ENCODE assay signal across 8 cellular contexts in genomic region chr7:99979814-99980225, GRCh38. TPM values are rescaled to one million over a fixed set of nuclear protein-coding genes. Genes with fewer than 3 reads are reported as not detected.
A peak's percentile ranks its signal among the peaks of the same experiment; 100 is the strongest.
DNase-seq lines count a peak whose midpoint lies in the region; ATAC-seq and TF ChIP-seq lines count a peak whose summit lies in the region.
"Not testable (repeated sequence)": the region's sequence is repeated elsewhere in the genome, so short reads cannot be mapped to it uniquely, and the experiment has no call there.

No MANE protein-coding gene starts in this region.

- H3K27ac ChIP-seq in VCaP: not testable (repeated sequence)

- not testable (repeated sequence) for DNase-seq in BJ (ENCODE audit: low read depth)
- DNase-seq in NCI-H2196 (lab: John Stamatoyannopoulos, UW; ENCODE audit: unreplicated experiment) (peak; percentile 59), fibroblast of the aortic adventitia (ENCODE audit: low read depth) (peak; percentile 8), nephron progenitor cell (peak; percentile 76)
- peak; percentile 75 for DNase-seq in activated naive CD4-positive, alpha-beta T cell treated with anti-CD3 and anti-CD28 coated beads, Interleukin-2, amount 10 ng/mL, durations not matched to agents 7 days and 5 days
- DNase-seq in stimulated activated CD8-positive, alpha-beta memory T cell treated with anti-CD3 and anti-CD28 coated beads, Interleukin-15, amount 100 ng/mL, for 24 hours (ENCODE audit: low read depth): peak; percentile 27

- ATAC-seq in GM21825 (IDR thresholded peaks at IDR 0.05; ENCODE audit: unreplicated experiment): peak; percentile 38

- TF ChIP-seq CTCF in BJ (IDR thresholded peaks at IDR 0.05; ENCODE audit: insufficient read depth, low read depth, low read length) (peak; percentile 64), VCaP (conservative IDR thresholded peaks at IDR 0.05) (peak; percentile 92), fibroblast of the aortic adventitia (IDR thresholded peaks at IDR 0.05; ENCODE audit: insufficient read depth, low read length) (peak; percentile 49), nephron progenitor cell (IDR thresholded peaks at IDR 0.05) (peak; percentile 72)

- H3K27me3 ChIP-seq in BJ (ENCODE audit: control insufficient read depth, insufficient read depth, low read length): not testable (repeated sequence)

- CTCF ChIA-PET in BJ (lab: Yijun Ruan, JAX): interaction anchor here (0.7 to 7.9 kb wide), 19 partner anchors 12 to 151 kb away, joined by 3 to 77 read pairs (median 3); partner anchors contain the start of genes AP4M1, GJC3, MBLAC1 and MCM7
- CTCF ChIA-PET in activated naive CD4-positive, alpha-beta T cell treated with anti-CD3 and anti-CD28 coated beads, Interleukin-2, amount 10 ng/mL, durations not matched to agents 7 days and 5 days (lab: Charles Lee): interaction anchor here (0.6 to 3.4 kb wide), 13 partner anchors 11 to 153 kb away, joined by 3 to 23 read pairs (median 5); partner anchors contain the start of gene GJC3

- H3K4me3 Mint-ChIP-seq in activated naive CD4-positive, alpha-beta T cell treated with anti-CD3 and anti-CD28 coated beads, Interleukin-2, amount 10 ng/mL, durations not matched to agents 7 days and 5 days; nephron progenitor cell: not testable (repeated sequence)

- H3K4me3 ChIP-seq in BJ (ENCODE audit: low read depth, low read length); fibroblast of the aortic adventitia (ENCODE audit: low read depth, low read length): not testable (repeated sequence)

- H3K27ac Mint-ChIP-seq in activated naive CD4-positive, alpha-beta T cell treated with anti-CD3 and anti-CD28 coated beads, Interleukin-2, amount 10 ng/mL, durations not matched to agents 7 days and 5 days; nephron progenitor cell: not testable (repeated sequence)

- H3K36me3 ChIP-seq in BJ (ENCODE audit: control insufficient read depth, insufficient read depth, low read length): not testable (repeated sequence)

- H3K9me3 Mint-ChIP-seq in activated naive CD4-positive, alpha-beta T cell treated with anti-CD3 and anti-CD28 coated beads, Interleukin-2, amount 10 ng/mL, durations not matched to agents 7 days and 5 days; nephron progenitor cell: not testable (repeated sequence)

- peaks cover 39% of the 10 kb centered on the region for H3K27me3 Mint-ChIP-seq in activated naive CD4-positive, alpha-beta T cell treated with anti-CD3 and anti-CD28 coated beads, Interleukin-2, amount 10 ng/mL, durations not matched to agents 7 days and 5 days
- peaks cover 37% of the 10 kb centered on the region for H3K27me3 Mint-ChIP-seq in nephron progenitor cell (ENCODE audit: low read depth, poor library complexity)

- H3K4me1 Mint-ChIP-seq in activated naive CD4-positive, alpha-beta T cell treated with anti-CD3 and anti-CD28 coated beads, Interleukin-2, amount 10 ng/mL, durations not matched to agents 7 days and 5 days: not testable (repeated sequence)
- H3K4me1 Mint-ChIP-seq in nephron progenitor cell: peaks cover 19% of the 10 kb centered on the region

- POLR2A ChIA-PET in BJ (lab: Charles Lee): not testable (repeated sequence)

- not testable (repeated sequence) for H3K36me3 Mint-ChIP-seq in activated naive CD4-positive, alpha-beta T cell treated with anti-CD3 and anti-CD28 coated beads, Interleukin-2, amount 10 ng/mL, durations not matched to agents 7 days and 5 days; nephron progenitor cell (ENCODE audit: low read depth)

RNA-seq across cellular contexts. Expression of gene AZGP1, which starts 4.0 kb away (rescaled TPM):
- polyA plus RNA-seq in BJ (2011; rRNA removed): not detected in 2 replicates
- not detected in 2 replicates for polyA minus RNA-seq in BJ (2011; rRNA and poly(A)+ RNA removed)
- total RNA-seq in fibroblast of the aortic adventitia (ENCODE audit: low replicate concordance): not detected in 2 replicates

RNA-seq across cellular contexts. Expression of gene ZKSCAN1, which starts 35.6 kb away (rescaled TPM):
- polyA plus RNA-seq in BJ (2011; rRNA removed): 24.5 and 25.8 TPM in 2 replicates
- polyA minus RNA-seq in BJ (2011; rRNA and poly(A)+ RNA removed): 50.9 and 71.8 TPM in 2 replicates
- total RNA-seq in fibroblast of the aortic adventitia (ENCODE audit: low replicate concordance): 28.9 and 41.9 TPM in 2 replicates

RNA-seq across cellular contexts. Expression of gene GJC3, which starts 50.4 kb away (rescaled TPM):
- not detected in 2 replicates for polyA plus RNA-seq in BJ (2011; rRNA removed)
- polyA minus RNA-seq in BJ (2011; rRNA and poly(A)+ RNA removed): not detected in 2 replicates
- total RNA-seq in fibroblast of the aortic adventitia (ENCODE audit: low replicate concordance): not detected in 2 replicates
